In the genomic region with DNA sequence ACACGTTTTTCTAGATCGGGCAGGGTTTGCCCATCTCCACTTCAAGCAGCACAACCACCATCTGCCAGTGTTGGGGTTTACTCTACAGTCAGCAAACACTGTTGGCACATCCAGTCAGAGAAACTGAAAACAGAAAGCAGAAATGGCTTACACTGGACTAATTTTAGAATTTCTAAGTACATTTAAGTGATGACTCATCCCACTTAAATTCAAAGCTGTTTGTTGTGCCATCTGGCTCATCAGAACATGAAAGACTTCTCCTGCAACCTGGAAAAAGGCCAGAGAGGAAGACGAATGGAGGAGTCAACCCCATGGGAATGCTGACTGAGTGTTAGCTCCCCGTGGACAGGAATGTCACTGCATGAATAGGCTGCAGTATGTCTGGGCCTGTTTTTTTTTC, we compare ENCODE assay signal across 9 cellular contexts. TPM values are rescaled to one million over a fixed set of nuclear protein-coding genes. Genes with fewer than 3 reads are reported as not detected.
DNase-seq lines count a peak whose midpoint lies in the region; ATAC-seq and TF ChIP-seq lines count a peak whose summit lies in the region.
"Had no signal": no experiment of that assay in that cellular context is flagged by ENCODE, and none has a peak within 500 bp of the region (broad histone marks: within the 10 kb centered on the region; RNA-seq: fewer than 3 reads in every experiment).

No MANE protein-coding gene starts in this region.

- no peak overlapping the region for H3K27ac Mint-ChIP-seq in naive thymus-derived CD4-positive, alpha-beta T cell
- no peak overlapping the region for H3K27ac Mint-ChIP-seq in CD4-positive, alpha-beta T cell

- POLR2A ChIA-PET in AG04450 (lab: Yijun Ruan, JAX): no interaction called here
- POLR2A ChIA-PET in naive thymus-derived CD4-positive, alpha-beta T cell (lab: Charles Lee): no interaction called here
- POLR2A ChIA-PET in CD4-positive, alpha-beta T cell (lab: Charles Lee): no interaction called here

- peaks cover 0 to 8% (median 0%) of the 10 kb centered on the region in 7 donors for H3K4me1 Mint-ChIP-seq in naive thymus-derived CD4-positive, alpha-beta T cell
- H3K4me1 Mint-ChIP-seq in CD4-positive, alpha-beta T cell (ENCODE audit: low read depth): no peaks in the 10 kb centered on the region
- H3K4me1 Mint-ChIP-seq: neural crest cell had no signal

- 0 out of 2 replicates have a peak, but pooled peaks have one; percentile 8 for TF ChIP-seq CTCF in AG04450 (IDR thresholded peaks at IDR 0.05; ENCODE audit: low read depth, low read length)
- no peak for TF ChIP-seq CTCF in CD4-positive, alpha-beta T cell (IDR thresholded peaks at IDR 0.05)

- WGBS in esophagus, 2 donors: 6 to 17% methylated on average over 4 of the region's 4 CpGs

- H3K4me3 ChIP-seq in AG04450 (ENCODE audit: low read depth, low read length) (no peak overlapping the region), MG63 (no peak overlapping the region), SJSA1 (no peak overlapping the region), esophagus (ENCODE audit: low read depth in 1 of 2, low read length in 2 of 2) (no peak overlapping the region)
- no peak overlapping the region for H3K4me3 ChIP-seq in naive thymus-derived CD4-positive, alpha-beta T cell (ENCODE audit: low read length)

- H3K27me3 ChIP-seq in AG04450 (ENCODE audit: control insufficient read depth, insufficient read depth, low read length) (peaks cover 4% of the 10 kb centered on the region), MG63 (no peaks in the 10 kb centered on the region), SJSA1 (replicated peaks) (no peaks in the 10 kb centered on the region), esophagus (ENCODE audit: control insufficient read depth in 1 of 2, insufficient read depth in 2 of 2, low read length in 2 of 2) (no peaks in the 10 kb centered on the region)
- no peaks in the 10 kb centered on the region for H3K27me3 ChIP-seq in naive thymus-derived CD4-positive, alpha-beta T cell (ENCODE audit: control insufficient read depth in 2 of 2, insufficient read depth in 2 of 2, low read length in 2 of 2)
- no peaks in the 10 kb centered on the region for H3K27me3 ChIP-seq in CD4-positive, alpha-beta T cell (ENCODE audit: control insufficient read depth, insufficient read depth, low read length)

- ATAC-seq in GM18498 (IDR thresholded peaks at IDR 0.05; ENCODE audit: unreplicated experiment) (peak; percentile 87), HG02610 (IDR thresholded peaks at IDR 0.05; ENCODE audit: unreplicated experiment) (peak; percentile 79)
- peak; percentile 58 for ATAC-seq in naive thymus-derived CD4-positive, alpha-beta T cell
- ATAC-seq in CD4-positive, alpha-beta T cell (ENCODE audit: poor library complexity): no peak

- H3K4me1 ChIP-seq in SJSA1 (replicated peaks): peaks cover 10% of the 10 kb centered on the region
- H3K4me1 ChIP-seq in esophagus (ENCODE audit: control insufficient read depth in 2 of 2, insufficient read depth in 2 of 2, low read length in 1 of 2): no peaks in the 10 kb centered on the region
- H3K4me1 ChIP-seq in naive thymus-derived CD4-positive, alpha-beta T cell (ENCODE audit: control insufficient read depth in 2 of 2, insufficient read depth in 2 of 2, low read length in 2 of 2): no peaks in the 10 kb centered on the region

- no peaks in the 10 kb centered on the region for H3K36me3 ChIP-seq in MG63
- H3K36me3 ChIP-seq in SJSA1: no peaks in the 10 kb centered on the region
- no peaks in the 10 kb centered on the region for H3K36me3 ChIP-seq in esophagus (ENCODE audit: control insufficient read depth in 2 of 2, insufficient read depth in 2 of 2, low read length in 1 of 2)
- no peaks in the 10 kb centered on the region for H3K36me3 ChIP-seq in naive thymus-derived CD4-positive, alpha-beta T cell (ENCODE audit: control insufficient read depth in 2 of 3, insufficient read depth in 3 of 3, low read length in 3 of 3)

- H3K36me3 Mint-ChIP-seq in naive thymus-derived CD4-positive, alpha-beta T cell: no peaks in the 10 kb centered on the region
- H3K36me3 Mint-ChIP-seq in CD4-positive, alpha-beta T cell (ENCODE audit: low read depth): no peaks in the 10 kb centered on the region

- CTCF ChIA-PET in AG04450 (lab: Charles Lee): no interaction called here
- CTCF ChIA-PET in naive thymus-derived CD4-positive, alpha-beta T cell (lab: Charles Lee): interaction anchor here (0.6 kb wide), 1 partner anchor 15 kb away, joined by 4 read pairs; no protein-coding TSS in a partner anchor
- CTCF ChIA-PET in CD4-positive, alpha-beta T cell (lab: Charles Lee): no interaction called here

- H3K27ac ChIP-seq in AG04450 (ENCODE audit: low read depth, low read length) (no peak overlapping the region), SJSA1 (no peak overlapping the region), esophagus (ENCODE audit: low read depth in 2 of 2, low read length in 1 of 2) (peak overlapping the region; percentile 60 to 70)
- H3K27ac ChIP-seq in naive thymus-derived CD4-positive, alpha-beta T cell (ENCODE audit: low read depth, low read length): no peak overlapping the region
- H3K27ac ChIP-seq in CD4-positive, alpha-beta T cell (ENCODE audit: low read depth, low read length): no peak overlapping the region

- H3K27me3 Mint-ChIP-seq in naive thymus-derived CD4-positive, alpha-beta T cell: peaks cover 0 to 2% (median 0%) of the 10 kb centered on the region in 5 donors
- no peaks in the 10 kb centered on the region for H3K27me3 Mint-ChIP-seq in CD4-positive, alpha-beta T cell

- DNase-seq in AG04450 (ENCODE audit: low read depth, low spot score) (peak; percentile 81), MG63 (peak; percentile 86), SJSA1 (ENCODE audit: low read depth in 1 of 2, low spot score in 2 of 2) (peak; percentile 84 to 89)
- no peak for DNase-seq in naive thymus-derived CD4-positive, alpha-beta T cell
- DNase-seq in CD4-positive, alpha-beta T cell: no peak

- H3K4me3 Mint-ChIP-seq in naive thymus-derived CD4-positive, alpha-beta T cell: peak overlapping the region in 1 of 10 donors; percentile 37
- no peak overlapping the region for H3K4me3 Mint-ChIP-seq in CD4-positive, alpha-beta T cell
- H3K4me3 Mint-ChIP-seq: neural crest cell had no signal

- H3K9me3 Mint-ChIP-seq in naive thymus-derived CD4-positive, alpha-beta T cell: no peaks in the 10 kb centered on the region
- H3K9me3 Mint-ChIP-seq in CD4-positive, alpha-beta T cell: no peaks in the 10 kb centered on the region
- H3K9me3 Mint-ChIP-seq: neural crest cell had no signal

- no peaks in the 10 kb centered on the region for H3K9me3 ChIP-seq in AG04450 (ENCODE audit: control insufficient read depth, insufficient read depth, low read length)
- peaks cover 3% of the 10 kb centered on the region for H3K9me3 ChIP-seq in MG63
- H3K9me3 ChIP-seq in SJSA1 (replicated peaks): no peaks in the 10 kb centered on the region
- no peaks in the 10 kb centered on the region for H3K9me3 ChIP-seq in esophagus (ENCODE audit: control insufficient read depth in 2 of 2, insufficient read depth in 1 of 2, low read depth in 1 of 2, low read length in 1 of 2)
- H3K9me3 ChIP-seq in naive thymus-derived CD4-positive, alpha-beta T cell (ENCODE audit: control insufficient read depth in 2 of 3, low read length in 3 of 3): no peaks in the 10 kb centered on the region
- no peaks in the 10 kb centered on the region for H3K9me3 ChIP-seq in CD4-positive, alpha-beta T cell (ENCODE audit: control insufficient read depth, low read length)

- intact Hi-C loops in naive thymus-derived CD4-positive, alpha-beta T cell (cut with micrococcal nuclease): loop anchor here in 1 of 2 donors (5.0 kb wide), 1 partner anchor 417 kb away; no protein-coding TSS in a partner anchor
- intact Hi-C loops in CD4-positive, alpha-beta T cell (cut with DNase I, micrococcal nuclease): loop anchor here in 1 of 2 experiments (5.0 to 10.0 kb wide), 2 partner anchors 420 to 942 kb away; no protein-coding TSS in a partner anchor

RNA-seq across cellular contexts. Expression of gene FAM209B, which starts 21.8 kb away (rescaled TPM):
- polyA plus RNA-seq in AG04450 (2011; rRNA removed): 0.35 TPM in 1 of 2 replicates, not detected in the other
- 0.37 TPM in 1 of 2 replicates, not detected in the other for polyA minus RNA-seq in AG04450 (2011; rRNA and poly(A)+ RNA removed)
- total RNA-seq in MG63 (2014; rRNA removed; shearing (Covaris generic); ENCODE audit: low replicate concordance): not detected in 2 replicates
- not detected in 2 replicates for total RNA-seq in SJSA1 (2014; rRNA removed; shearing (Covaris generic))
- under 1 TPM; 0.43 to 0.47 TPM for polyA plus RNA-seq in esophagus
- total RNA-seq in naive thymus-derived CD4-positive, alpha-beta T cell: 1 to 10 TPM; 1.9 to 3.9 (median 3.3) TPM
- polyA plus RNA-seq in naive thymus-derived CD4-positive, alpha-beta T cell: under 1 TPM in 1 of 2 donors, not detected in 1; 0.59 TPM
- 1 to 10 TPM; 3.1 to 3.9 TPM for total RNA-seq in CD4-positive, alpha-beta T cell
- total RNA-seq: neural crest cell had no signal

RNA-seq across cellular contexts. Expression of gene FAM209A, which starts 30.3 kb away (rescaled TPM):
- polyA plus RNA-seq in AG04450 (2011; rRNA removed) (0.17 TPM in 1 of 2 replicates, not detected in the other), esophagus (under 1 TPM; 0.20 to 0.31 TPM)
- polyA minus RNA-seq in AG04450 (2011; rRNA and poly(A)+ RNA removed): 0.56 TPM in 1 of 2 replicates, not detected in the other
- total RNA-seq in MG63 (2014; rRNA removed; shearing (Covaris generic); ENCODE audit: low replicate concordance): not detected in 2 replicates
- total RNA-seq in SJSA1 (2014; rRNA removed; shearing (Covaris generic)): not detected in 2 replicates
- total RNA-seq in naive thymus-derived CD4-positive, alpha-beta T cell: 1 to 10 TPM; 3.4 to 6.5 (median 3.8) TPM
- under 1 TPM; 0.35 to 0.51 TPM for polyA plus RNA-seq in naive thymus-derived CD4-positive, alpha-beta T cell
- total RNA-seq in CD4-positive, alpha-beta T cell: 1 to 10 TPM; 6.4 to 7.1 TPM

Comparison
In these comparisons a context has a peak if more than half of its experiments do, and no peak if none do; other contexts are left out.
1. DNase-seq: peak in AG04450 (single experiment), MG63 (single experiment) and SJSA1 (2 of 2); none in naive thymus-derived CD4-positive, alpha-beta T cell (0 of 9) and CD4-positive, alpha-beta T cell (0 of 10).
2. H3K27ac ChIP-seq: peak in esophagus (2 of 2); none in AG04450 (single experiment), SJSA1 (single experiment), naive thymus-derived CD4-positive, alpha-beta T cell (single experiment) and CD4-positive, alpha-beta T cell (single experiment).